10 cellular contexts compared by ENCODE assay signal in the genomic region with DNA sequence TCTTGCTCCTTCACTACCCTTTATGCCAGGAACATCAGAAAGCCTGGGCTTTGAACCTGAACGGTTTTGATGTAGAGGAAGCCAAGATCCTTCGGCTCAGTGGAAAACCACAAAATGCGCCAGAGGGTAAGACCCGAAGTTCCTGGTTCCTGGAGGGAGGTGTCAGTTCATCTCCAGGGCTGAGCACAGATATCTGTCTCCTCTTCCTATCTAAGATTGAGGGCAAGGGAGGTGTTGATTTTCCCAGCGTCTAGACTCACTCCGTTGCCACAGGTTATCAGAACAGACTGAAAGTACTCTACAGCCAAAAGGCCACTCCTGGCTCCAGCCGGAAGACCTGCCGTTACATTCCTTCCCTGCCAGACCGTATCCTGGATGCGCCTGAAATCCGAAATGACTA. TPM values are rescaled to one million over a fixed set of nuclear protein-coding genes. Genes with fewer than 3 reads are reported as not detected.
A peak's percentile ranks its signal among the peaks of the same experiment; 100 is the strongest.
DNase-seq lines count a peak whose midpoint lies in the region; ATAC-seq, FAIRE-seq and TF ChIP-seq lines count a peak whose summit lies in the region.
"Had no signal": no experiment of that assay in that cellular context is flagged by ENCODE, and none has a peak within 500 bp of the region (broad histone marks: within the 10 kb centered on the region; RNA-seq: fewer than 3 reads in every experiment).

No MANE protein-coding gene starts in this region.

- no peak for TF ChIP-seq POLR2A in upper lobe of left lung (IDR thresholded peaks at IDR 0.05)

- H3K27ac ChIP-seq in upper lobe of left lung, result no peak overlapping the region

- no peaks in the 10 kb centered on the region for H3K27me3 Mint-ChIP-seq in nephron (ENCODE audit: low read depth)

- H3K4me2 ChIP-seq in Loucy (ENCODE audit: low read depth, low read length, poor library complexity, severe bottlenecking), result peak overlapping the region; percentile 91

- TF ChIP-seq EP300 in upper lobe of left lung (IDR thresholded peaks at IDR 0.05), result no peak

- H2AFZ ChIP-seq in Loucy (ENCODE audit: low read length), result no peak overlapping the region

- no peaks in the 10 kb centered on the region for H3K9me3 Mint-ChIP-seq in nephron

- no peak for FAIRE-seq in bronchial epithelial cell (lab: Jason Lieb, UNC)

- H4K20me1 ChIP-seq in Loucy (ENCODE audit: insufficient read depth, low read length, poor library complexity, severe bottlenecking), result peaks cover 18% of the 10 kb centered on the region

- in situ Hi-C loops in Caki2 (cut with HindIII; ENCODE audit: low pct_unique_long_range_greater_than_20kb, low sequenced_read_pairs), result no loop called here

- H3K27ac Mint-ChIP-seq in nephron, result no peak overlapping the region

- peaks cover 39% of the 10 kb centered on the region for H3K4me1 Mint-ChIP-seq in nephron

- DNase-seq in Caki2 (ENCODE audit: low read depth), result peak; percentile 54
- no peak for DNase-seq in bronchial epithelial cell (ENCODE audit: low read depth)
- no peak for DNase-seq in NCI-H446 treated with DMSO at 0.1 percent for 48 hours (lab: John Stamatoyannopoulos, UW)
- DNase-seq in NCI-H2081 (lab: John Stamatoyannopoulos, UW), result no peak
- DNase-seq in upper lobe of left lung, result no peak
- DNase-seq: NCI-H1092 had no signal

- H3K9me2 ChIP-seq in Loucy (replicated peaks; ENCODE audit: low read depth, low read length), result no peaks in the 10 kb centered on the region

- peaks cover 42% of the 10 kb centered on the region for H3K36me3 Mint-ChIP-seq in nephron (ENCODE audit: low read depth)

- H3K9ac ChIP-seq in Loucy (ENCODE audit: low read depth, low read length, poor library complexity, severe bottlenecking), result peak overlapping the region; percentile 94

- ATAC-seq in upper lobe of left lung (ENCODE audit: low FRiP score in 2 of 2), result no peak
- no peak for ATAC-seq in HG02852 (IDR thresholded peaks at IDR 0.05; ENCODE audit: unreplicated experiment)

- peak overlapping the region; percentile 95 for H3K4me3 ChIP-seq in Loucy (ENCODE audit: low read length, poor library complexity, severe bottlenecking)
- H3K4me3 ChIP-seq in bronchial epithelial cell (ENCODE audit: low read depth, low read length), result peak overlapping the region; percentile 67
- peak overlapping the region in 2 of 4 donors; percentile 57 to 73 for H3K4me3 ChIP-seq in upper lobe of left lung

- peaks cover 38% of the 10 kb centered on the region for H3K79me2 ChIP-seq in Loucy (ENCODE audit: insufficient read depth, low read length)

- peaks cover 29% of the 10 kb centered on the region for H3K4me1 ChIP-seq in Loucy (ENCODE audit: insufficient read depth, low read length, poor library complexity, severe bottlenecking)
- peaks cover 13 to 20% (median 18%) of the 10 kb centered on the region in 4 donors for H3K4me1 ChIP-seq in upper lobe of left lung

- H3K36me3 ChIP-seq in Loucy (ENCODE audit: insufficient read depth, low read length) (peaks cover 45% of the 10 kb centered on the region), bronchial epithelial cell (ENCODE audit: control insufficient read depth, insufficient read depth, low read length) (peaks cover 20% of the 10 kb centered on the region), upper lobe of left lung (peaks cover 12 to 48% (median 40%) of the 10 kb centered on the region in 4 donors)

- 34 to 50% methylated on average over 9 to 11 of the region's 11 CpGs for WGBS in upper lobe of left lung, 2 donors

- peaks cover 3% of the 10 kb centered on the region; the same call in 1 of the 2 replicates for H3F3A ChIP-seq in Loucy (ENCODE audit: low read depth)

- TF ChIP-seq CTCF in Loucy (conservative IDR thresholded peaks at IDR 0.05; ENCODE audit: low read length), result no peak
- TF ChIP-seq CTCF in bronchial epithelial cell (IDR thresholded peaks at IDR 0.05; ENCODE audit: insufficient read depth, low read length, severe bottlenecking), result no peak
- no peak for TF ChIP-seq CTCF in nephron (IDR thresholded peaks at IDR 0.05; ENCODE audit: unreplicated experiment in 3 of 3)
- no peak for TF ChIP-seq CTCF in upper lobe of left lung (IDR thresholded peaks at IDR 0.05)

- H3K9me3 ChIP-seq in Loucy (ENCODE audit: insufficient read depth, low read depth, low read length) (no peaks in the 10 kb centered on the region), upper lobe of left lung (no peaks in the 10 kb centered on the region)

- peak overlapping the region; percentile 91 to 95 (median 94) for H3K4me3 Mint-ChIP-seq in nephron

- H3K27me3 ChIP-seq in Loucy (ENCODE audit: insufficient read depth, low read length, poor library complexity, severe bottlenecking) (no peaks in the 10 kb centered on the region), bronchial epithelial cell (ENCODE audit: control insufficient read depth, insufficient read depth, low read length) (no peaks in the 10 kb centered on the region), upper lobe of left lung (no peaks in the 10 kb centered on the region)

RNA-seq across cellular contexts. Expression of a gene that starts 0.9 kb away (rescaled TPM):
- total RNA-seq in Caki2 (2014; rRNA removed; shearing (Covaris generic); ENCODE audit: low replicate concordance), result 166 and 220 TPM in 2 replicates
- 2.6 and 3.1 TPM in 2 replicates for total RNA-seq in bronchial epithelial cell
- 1 to 10 TPM in 5 of 6 donors, not detected in 1; 2.1 to 8.4 (median 2.9) TPM for total RNA-seq in upper lobe of left lung

RNA-seq across cellular contexts. Expression of a gene that starts 8.1 kb away (rescaled TPM):
- 92.7 and 104 TPM in 2 replicates for total RNA-seq in Caki2 (2014; rRNA removed; shearing (Covaris generic); ENCODE audit: low replicate concordance)
- 55.8 and 75.8 TPM in 2 replicates for total RNA-seq in bronchial epithelial cell
- 100 to 1,000 TPM in 1 of 6 donors, 10 to 100 TPM in 5; 32.5 to 118 (median 72.0) TPM for total RNA-seq in upper lobe of left lung

RNA-seq across cellular contexts. Expression of a gene that starts 22.1 kb away (rescaled TPM):
- not detected in 2 replicates for total RNA-seq in Caki2 (2014; rRNA removed; shearing (Covaris generic); ENCODE audit: low replicate concordance)
- not detected in 2 replicates for total RNA-seq in bronchial epithelial cell
- total RNA-seq in upper lobe of left lung, result 1 to 10 TPM in 1 of 6 donors, under 1 TPM in 5; 0.24 to 6.3 (median 0.74) TPM
- total RNA-seq: urinary bladder had no signal

RNA-seq across cellular contexts. Expression of a gene that starts 29.9 kb away (rescaled TPM):
- 43.0 and 59.0 TPM in 2 replicates for total RNA-seq in Caki2 (2014; rRNA removed; shearing (Covaris generic); ENCODE audit: low replicate concordance)
- total RNA-seq in bronchial epithelial cell (78.1 and 83.2 TPM in 2 replicates), upper lobe of left lung (10 to 100 TPM; 13.8 to 59.7 (median 38.4) TPM)

RNA-seq across cellular contexts. Expression of a gene that starts 30.0 kb away (rescaled TPM):
- total RNA-seq in Caki2 (2014; rRNA removed; shearing (Covaris generic); ENCODE audit: low replicate concordance), result 6.1 and 13.3 TPM in 2 replicates
- total RNA-seq in bronchial epithelial cell (12.6 and 16.5 TPM in 2 replicates), upper lobe of left lung (100 to 1,000 TPM in 1 of 6 donors, 10 to 100 TPM in 5; 33.3 to 184 (median 57.0) TPM)

Comparison
In these comparisons a context has a peak if more than half of its experiments do, and no peak if none do; other contexts are left out.
1. RNA of a gene that starts 0.9 kb away (total RNA-seq): 166 to 220 TPM in Caki2; 2.1 to 8.4 TPM in upper lobe of left lung and 2.6 to 3.1 TPM in bronchial epithelial cell; every median in the first group is over 10 times any median in the second.